1 cellular context compared by ENCODE assay signal in genomic region chr15:73988075-73988969, GRCh38.
TF ChIP-seq lines count a peak whose summit lies in the region.

No MANE protein-coding gene starts in this region.

TF ChIP-seq in H1, 55 proteins besides CTCF, POLR2A, EP300 and RAD21:
- TF ChIP-seq KDM5A (IDR thresholded peaks at IDR 0.05; ENCODE audit: low read length), result no peak
- no peak for TF ChIP-seq SIN3A (conservative IDR thresholded peaks at IDR 0.05 in 1 of 2, IDR thresholded peaks at IDR 0.05 in 1 of 2; ENCODE audit: low read depth in 1 of 2, low read length in 2 of 2)
- no peak for TF ChIP-seq TBP (IDR thresholded peaks at IDR 0.05; ENCODE audit: low read depth, low read length)
- no peak for TF ChIP-seq SP1 (IDR thresholded peaks at IDR 0.05; ENCODE audit: low read depth, low read length)
- TF ChIP-seq SIX5 (IDR thresholded peaks at IDR 0.05; ENCODE audit: low read depth, low read length), result no peak
- no peak for TF ChIP-seq E2F6 (IDR thresholded peaks at IDR 0.05)
- no peak for TF ChIP-seq TAF7 (optimal IDR thresholded peaks at IDR 0.05; ENCODE audit: borderline replicate concordance, low read depth, low read length)
- no peak for TF ChIP-seq MAX (IDR thresholded peaks at IDR 0.05)
- TF ChIP-seq CHD7 (IDR thresholded peaks at IDR 0.05; ENCODE audit: insufficient replicate concordance, low read length), result no peak
- TF ChIP-seq SRF (IDR thresholded peaks at IDR 0.05; ENCODE audit: low read depth, low read length), result no peak
- no peak for TF ChIP-seq KDM1A (IDR thresholded peaks at IDR 0.05; ENCODE audit: borderline replicate concordance, low read length)
- TF ChIP-seq BCL11A (IDR thresholded peaks at IDR 0.05; ENCODE audit: low read depth in 2 of 2, low read length in 2 of 2), result no peak
